14 cellular contexts compared by ENCODE assay signal in the genomic region with DNA sequence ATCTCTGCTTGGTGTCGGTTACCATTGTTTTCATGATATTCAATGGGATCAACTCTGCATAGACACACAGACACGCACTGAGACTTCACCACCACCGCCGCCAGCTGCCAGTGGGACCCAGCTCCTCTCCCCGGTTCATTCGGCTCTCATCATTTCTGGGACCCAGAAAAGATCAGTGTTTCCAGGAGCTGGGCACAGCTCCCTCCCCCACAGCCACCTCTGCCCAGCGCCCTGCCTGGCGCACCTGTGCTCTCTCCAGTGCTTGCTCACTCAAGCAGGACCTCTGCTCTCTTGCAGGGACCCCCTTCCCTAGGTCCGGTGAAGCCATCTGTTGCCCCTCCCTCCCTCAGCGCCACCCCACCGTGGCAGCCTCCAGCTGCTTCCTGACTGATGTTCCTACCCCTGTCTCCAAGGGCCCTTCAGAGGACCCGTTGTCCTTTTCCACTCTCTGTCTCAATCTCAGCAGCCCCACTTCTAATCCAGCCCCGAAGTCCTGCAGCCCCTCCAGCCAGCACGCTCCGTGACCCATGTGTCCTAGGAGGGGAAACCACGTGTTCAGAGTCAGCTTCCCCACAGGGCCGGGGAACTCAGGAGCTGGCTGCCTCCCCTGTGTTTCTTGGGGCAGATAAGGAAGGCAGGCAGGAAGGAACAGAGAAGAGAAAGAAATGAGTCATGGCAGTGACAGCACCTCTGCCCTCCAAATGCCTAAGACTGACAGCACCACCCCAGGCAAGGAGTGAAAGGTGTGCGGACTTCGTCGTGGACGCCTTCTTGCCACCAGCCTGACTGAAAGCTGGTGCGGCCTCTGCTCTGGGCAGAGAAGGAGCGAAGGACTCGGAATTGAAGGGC.
A peak's percentile ranks its signal among the peaks of the same experiment; 100 is the strongest.
DNase-seq lines count a peak whose midpoint lies in the region; ATAC-seq and TF ChIP-seq lines count a peak whose summit lies in the region.
"Had no signal": no experiment of that assay in that cellular context is flagged by ENCODE, and none has a peak within 500 bp of the region (broad histone marks: within the 10 kb centered on the region; RNA-seq: fewer than 3 reads in every experiment).

No MANE protein-coding gene starts in this region.

- H3K9ac ChIP-seq in BLaER1 (peak overlapping the region; percentile 51; the same call in 1 of the 2 replicates), endodermal cell (ENCODE audit: extremely low read depth, low read length, poor library complexity, severe bottlenecking) (no peak overlapping the region)

- H3K79me2 ChIP-seq in DOHH2 (ENCODE audit: control insufficient read depth, low read length) = no peaks in the 10 kb centered on the region

- no peaks in the 10 kb centered on the region for H3K9me3 Mint-ChIP-seq in endodermal cell
- H3K9me3 Mint-ChIP-seq: WTC11 had no signal

- ATAC-seq in GM21360 (IDR thresholded peaks at IDR 0.05; ENCODE audit: unreplicated experiment) (no peak), HG03432 (IDR thresholded peaks at IDR 0.05; ENCODE audit: unreplicated experiment) (no peak)
- ATAC-seq: lower lobe of right lung, WTC11 had no signal

- DNase-seq in NCI-H226 (peak; percentile 33), endodermal cell (no peak), HEK293T (ENCODE audit: extremely low spot score) (no peak), GM19238 (ENCODE audit: insufficient read length, low spot score) (no peak)
- DNase-seq: GF-D8, hypothalamus, lower lobe of right lung had no signal

- H3K4me3 ChIP-seq in BLaER1 (peak overlapping the region; percentile 35), DOHH2 (ENCODE audit: low read length) (peak overlapping the region; percentile 19; the same call in 1 of the 2 replicates), endodermal cell (ENCODE audit: low read length) (no peak overlapping the region)
- H3K4me3 ChIP-seq: coronary artery, esophagus muscularis mucosa, lower lobe of right lung had no signal

- H3K27ac ChIP-seq in BLaER1 = peak overlapping the region; percentile 71
- no peak overlapping the region for H3K27ac ChIP-seq in DOHH2 (ENCODE audit: low read depth, low read length)
- H3K27ac ChIP-seq in endodermal cell (ENCODE audit: low read depth, low read length) = no peak overlapping the region
- H3K27ac ChIP-seq: esophagus muscularis mucosa, lower lobe of right lung had no signal

- H3K4me2 ChIP-seq in BLaER1 (peak overlapping the region; percentile 92), DOHH2 (ENCODE audit: low read length) (peak overlapping the region; percentile 45)

- H3K27me3 ChIP-seq in BLaER1 (no peaks in the 10 kb centered on the region), DOHH2 (ENCODE audit: control insufficient read depth, low read length) (peaks cover 7% of the 10 kb centered on the region; the same call in 1 of the 2 replicates), endodermal cell (ENCODE audit: control insufficient read depth, insufficient read depth, low read length, poor library complexity, severe bottlenecking) (no peaks in the 10 kb centered on the region)
- H3K27me3 ChIP-seq: esophagus muscularis mucosa had no signal

- CTCF ChIA-PET in HEK293T (lab: Yijun Ruan, JAX) = interaction anchor here (0.5 kb wide), 1 partner anchor 160 kb away, joined by 3 read pairs; no protein-coding TSS in a partner anchor

- no peak for TF ChIP-seq CTCF in DOHH2 (IDR thresholded peaks at IDR 0.05; ENCODE audit: low read depth, low read length, poor library complexity, severe bottlenecking)
- no peak for TF ChIP-seq CTCF in endodermal cell (conservative IDR thresholded peaks at IDR 0.05)

- no peaks in the 10 kb centered on the region for H4K20me1 ChIP-seq in BLaER1
- no peaks in the 10 kb centered on the region for H4K20me1 ChIP-seq in DOHH2 (ENCODE audit: control insufficient read depth, insufficient read depth, low read depth, low read length)

- H3K27me3 Mint-ChIP-seq in endodermal cell (ENCODE audit: insufficient read depth) = peaks cover 22% of the 10 kb centered on the region

- no peaks in the 10 kb centered on the region for H3F3A ChIP-seq in DOHH2 (ENCODE audit: control insufficient read depth, insufficient read depth)

- no peaks in the 10 kb centered on the region for H3K36me3 Mint-ChIP-seq in endodermal cell (ENCODE audit: low read depth)
- H3K36me3 Mint-ChIP-seq: WTC11 had no signal

- H3K9me2 ChIP-seq in DOHH2 (replicated peaks; ENCODE audit: control insufficient read depth, low read length) = no peaks in the 10 kb centered on the region

- H3K9me3 ChIP-seq in BLaER1 (no peaks in the 10 kb centered on the region), DOHH2 (ENCODE audit: control insufficient read depth, insufficient read depth, low read length) (no peaks in the 10 kb centered on the region), endodermal cell (ENCODE audit: control insufficient read depth, low read length) (no peaks in the 10 kb centered on the region)
- H3K9me3 ChIP-seq: esophagus muscularis mucosa, lower lobe of right lung had no signal

- H3K27ac Mint-ChIP-seq in endodermal cell = peak overlapping the region; percentile 18
- H3K27ac Mint-ChIP-seq: WTC11 had no signal

- H3K4me1 ChIP-seq in BLaER1 (peaks cover 47% of the 10 kb centered on the region), DOHH2 (ENCODE audit: control insufficient read depth, low read length) (peaks cover 36% of the 10 kb centered on the region), endodermal cell (ENCODE audit: control insufficient read depth, insufficient read depth, low read length) (no peaks in the 10 kb centered on the region)
- H3K4me1 ChIP-seq: lower lobe of right lung had no signal

- H3K4me1 Mint-ChIP-seq in endodermal cell = peaks cover 20% of the 10 kb centered on the region

- H3K36me3 ChIP-seq in BLaER1 (no peaks in the 10 kb centered on the region), DOHH2 (ENCODE audit: control insufficient read depth, low read length) (no peaks in the 10 kb centered on the region), endodermal cell (ENCODE audit: control insufficient read depth, insufficient read depth, low read length) (no peaks in the 10 kb centered on the region)
- H3K36me3 ChIP-seq: lower lobe of right lung had no signal

- POLR2A ChIA-PET in HEK293T (lab: Yijun Ruan, JAX) = no interaction called here

- 82 to 83% methylated on average over 12 to 24 of the region's 24 CpGs for WGBS in endodermal cell (ENCODE audit: insufficient coverage in 1 of 2, insufficient read length in 1 of 2), 2 experiments

- H3K4me3 Mint-ChIP-seq in endodermal cell = no peak overlapping the region
- H3K4me3 Mint-ChIP-seq: WTC11 had no signal

TF ChIP-seq in HEK293T, 16 proteins besides CTCF, POLR2A, EP300 and RAD21:
- TF ChIP-seq ZNF384 (IDR thresholded peaks at IDR 0.05) (no peak), NFRKB (IDR thresholded peaks at IDR 0.05) (no peak), L3MBTL2 (conservative IDR thresholded peaks at IDR 0.05) (no peak), FOXA1 (IDR thresholded peaks at IDR 0.05) (no peak), CTBP1 (IDR thresholded peaks at IDR 0.05; ENCODE audit: borderline replicate concordance) (no peak), TARDBP (IDR thresholded peaks at IDR 0.05) (no peak), ELF4 (IDR thresholded peaks at IDR 0.05) (no peak), SP1 (IDR thresholded peaks at IDR 0.05) (no peak)
